8 cellular contexts compared by ENCODE assay signal in the genomic region with DNA sequence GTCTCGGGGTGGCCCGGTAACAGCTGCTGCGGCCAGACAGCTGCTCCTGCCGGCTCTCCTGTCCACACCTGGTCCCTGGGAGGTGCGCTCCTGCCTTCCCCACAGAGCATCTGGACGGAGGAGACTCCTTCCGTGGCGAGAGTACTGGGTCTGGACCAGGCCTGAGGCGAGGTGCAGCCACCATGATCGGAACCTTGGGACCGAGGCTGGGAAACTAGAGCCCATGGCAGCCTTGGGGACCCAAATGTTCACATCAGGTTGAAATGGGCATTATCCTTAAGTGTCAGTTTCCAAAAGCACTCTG. TPM values are rescaled to one million over a fixed set of nuclear protein-coding genes. Genes with fewer than 3 reads are reported as not detected.
DNase-seq lines count a peak whose midpoint lies in the region; TF ChIP-seq lines count a peak whose summit lies in the region.

No MANE protein-coding gene starts in this region.

- DNase-seq in activated naive CD4-positive, alpha-beta T cell treated with anti-CD3 and anti-CD28 coated beads, Interleukin-2, amount 10 ng/mL, durations not matched to agents 7 days and 5 days, result peak; percentile 53
- DNase-seq in activated naive CD4-positive, alpha-beta T cell (lab: John Stamatoyannopoulos, UW), result no peak
- no peak for DNase-seq in effector CD4-positive, alpha-beta T cell
- DNase-seq in activated gamma-delta T cell treated with Interleukin-2 at 50 U/mL for 16 hours (no peak), NCI-H2029 treated with DMSO at 0.1 percent for 48 hours (lab: John Stamatoyannopoulos, UW) (no peak)

- no peak overlapping the region for H2AFZ ChIP-seq in OCI-LY3 (ENCODE audit: low read depth, low read length)
- H2AFZ ChIP-seq in neural cell (ENCODE audit: low read depth, low read length), result peak overlapping the region; percentile 51

- H3K4me1 ChIP-seq in OCI-LY3 (ENCODE audit: low read length), result peaks cover 17% of the 10 kb centered on the region
- H3K4me1 ChIP-seq in endocrine pancreas (ENCODE audit: control insufficient read depth, insufficient read depth, low read length), result peaks cover 22% of the 10 kb centered on the region

- H3K4me2 ChIP-seq in OCI-LY3 (ENCODE audit: low read length) (peak overlapping the region; percentile 86), neural cell (ENCODE audit: low read length) (peak overlapping the region; percentile 66)

- H3K9ac ChIP-seq in OCI-LY3 (ENCODE audit: low read length), result peak overlapping the region; percentile 83
- peak overlapping the region; percentile 91 for H3K9ac ChIP-seq in endocrine pancreas (ENCODE audit: control insufficient read depth, insufficient read depth, low read length)
- peak overlapping the region; percentile 98 for H3K9ac ChIP-seq in neural cell (ENCODE audit: low read length)

- H3K27ac ChIP-seq in OCI-LY3 (ENCODE audit: low read length), result peak overlapping the region; percentile 22; the same call in 1 of the 2 replicates
- peak overlapping the region; percentile 93 for H3K27ac ChIP-seq in neural cell (ENCODE audit: low read length)

- TF ChIP-seq EP300 in neural cell (conservative IDR thresholded peaks at IDR 0.05; ENCODE audit: poor library complexity, severe bottlenecking), result no peak

- H3K36me3 ChIP-seq in OCI-LY3 (replicated peaks; ENCODE audit: low read depth, low read length), result peaks cover 12% of the 10 kb centered on the region
- no peaks in the 10 kb centered on the region for H3K36me3 ChIP-seq in endocrine pancreas (ENCODE audit: control insufficient read depth, insufficient read depth, low read length)
- H3K36me3 ChIP-seq in neural cell (ENCODE audit: insufficient read depth, low read length), result no peaks in the 10 kb centered on the region

- H3K79me2 ChIP-seq in OCI-LY3 (ENCODE audit: low read length), result peaks cover 54% of the 10 kb centered on the region
- H3K79me2 ChIP-seq in neural cell (replicated peaks; ENCODE audit: insufficient read depth, low read length), result peaks cover 51% of the 10 kb centered on the region

- CTCF ChIA-PET in activated naive CD4-positive, alpha-beta T cell treated with anti-CD3 and anti-CD28 coated beads, Interleukin-2, amount 10 ng/mL, durations not matched to agents 7 days and 5 days (lab: Charles Lee), result interaction anchor here (0.7 kb wide), 1 partner anchor 552 kb away, joined by 3 read pairs; no protein-coding TSS in a partner anchor

- H3K4me3 ChIP-seq in OCI-LY3 (ENCODE audit: low read length) (peak overlapping the region; percentile 92), endocrine pancreas (ENCODE audit: control insufficient read depth, insufficient read depth, low read length) (peak overlapping the region; percentile 98), neural cell (ENCODE audit: low read length) (peak overlapping the region; percentile 99)

- no peaks in the 10 kb centered on the region for H3K9me3 Mint-ChIP-seq in activated naive CD4-positive, alpha-beta T cell treated with anti-CD3 and anti-CD28 coated beads, Interleukin-2, amount 10 ng/mL, durations not matched to agents 7 days and 5 days

- H4K20me1 ChIP-seq in OCI-LY3 (ENCODE audit: insufficient read depth, low read length), result peaks cover 9% of the 10 kb centered on the region; the same call in 1 of the 2 replicates
- no peaks in the 10 kb centered on the region for H4K20me1 ChIP-seq in neural cell (ENCODE audit: insufficient read depth)

- no peaks in the 10 kb centered on the region for H3F3A ChIP-seq in neural cell (ENCODE audit: insufficient read depth, low read length, poor library complexity, severe bottlenecking)

- peaks cover 41% of the 10 kb centered on the region for H3K4me1 Mint-ChIP-seq in activated naive CD4-positive, alpha-beta T cell treated with anti-CD3 and anti-CD28 coated beads, Interleukin-2, amount 10 ng/mL, durations not matched to agents 7 days and 5 days

- TF ChIP-seq RAD21 in neural cell (conservative IDR thresholded peaks at IDR 0.05), result no peak

- peak overlapping the region; percentile 89 for H3K4me3 Mint-ChIP-seq in activated naive CD4-positive, alpha-beta T cell treated with anti-CD3 and anti-CD28 coated beads, Interleukin-2, amount 10 ng/mL, durations not matched to agents 7 days and 5 days

- no peak for TF ChIP-seq CTCF in OCI-LY3 (IDR thresholded peaks at IDR 0.05; ENCODE audit: low read depth, low read length)
- TF ChIP-seq CTCF in neural cell (IDR thresholded peaks at IDR 0.05; ENCODE audit: poor library complexity, severe bottlenecking), result no peak

- no peaks in the 10 kb centered on the region for H3K9me3 ChIP-seq in OCI-LY3 (ENCODE audit: insufficient read depth, low read length)
- no peaks in the 10 kb centered on the region for H3K9me3 ChIP-seq in endocrine pancreas (ENCODE audit: control insufficient read depth, low read length)
- H3K9me3 ChIP-seq in neural cell (ENCODE audit: low read length), result no peaks in the 10 kb centered on the region

- peaks cover 18% of the 10 kb centered on the region for H3K27me3 Mint-ChIP-seq in activated naive CD4-positive, alpha-beta T cell treated with anti-CD3 and anti-CD28 coated beads, Interleukin-2, amount 10 ng/mL, durations not matched to agents 7 days and 5 days

- peak overlapping the region; percentile 85 for H3K27ac Mint-ChIP-seq in activated naive CD4-positive, alpha-beta T cell treated with anti-CD3 and anti-CD28 coated beads, Interleukin-2, amount 10 ng/mL, durations not matched to agents 7 days and 5 days

- H3K9me2 ChIP-seq in neural cell (ENCODE audit: insufficient read depth, low read length), result no peaks in the 10 kb centered on the region

- H3K36me3 Mint-ChIP-seq in activated naive CD4-positive, alpha-beta T cell treated with anti-CD3 and anti-CD28 coated beads, Interleukin-2, amount 10 ng/mL, durations not matched to agents 7 days and 5 days, result peaks cover 34% of the 10 kb centered on the region

- no peaks in the 10 kb centered on the region for H3K27me3 ChIP-seq in OCI-LY3 (ENCODE audit: low read depth, low read length)
- H3K27me3 ChIP-seq in endocrine pancreas (ENCODE audit: control insufficient read depth, insufficient read depth, low read length), result no peaks in the 10 kb centered on the region
- no peaks in the 10 kb centered on the region for H3K27me3 ChIP-seq in neural cell (ENCODE audit: insufficient read depth, low read depth, low read length)

TF ChIP-seq in neural cell, 6 proteins besides CTCF, POLR2A, EP300 and RAD21:
- TF ChIP-seq EZH2 (IDR thresholded peaks at IDR 0.05; ENCODE audit: borderline replicate concordance, insufficient read depth, low read length, poor library complexity, severe bottlenecking), result no peak
- TF ChIP-seq, protein P1, sequence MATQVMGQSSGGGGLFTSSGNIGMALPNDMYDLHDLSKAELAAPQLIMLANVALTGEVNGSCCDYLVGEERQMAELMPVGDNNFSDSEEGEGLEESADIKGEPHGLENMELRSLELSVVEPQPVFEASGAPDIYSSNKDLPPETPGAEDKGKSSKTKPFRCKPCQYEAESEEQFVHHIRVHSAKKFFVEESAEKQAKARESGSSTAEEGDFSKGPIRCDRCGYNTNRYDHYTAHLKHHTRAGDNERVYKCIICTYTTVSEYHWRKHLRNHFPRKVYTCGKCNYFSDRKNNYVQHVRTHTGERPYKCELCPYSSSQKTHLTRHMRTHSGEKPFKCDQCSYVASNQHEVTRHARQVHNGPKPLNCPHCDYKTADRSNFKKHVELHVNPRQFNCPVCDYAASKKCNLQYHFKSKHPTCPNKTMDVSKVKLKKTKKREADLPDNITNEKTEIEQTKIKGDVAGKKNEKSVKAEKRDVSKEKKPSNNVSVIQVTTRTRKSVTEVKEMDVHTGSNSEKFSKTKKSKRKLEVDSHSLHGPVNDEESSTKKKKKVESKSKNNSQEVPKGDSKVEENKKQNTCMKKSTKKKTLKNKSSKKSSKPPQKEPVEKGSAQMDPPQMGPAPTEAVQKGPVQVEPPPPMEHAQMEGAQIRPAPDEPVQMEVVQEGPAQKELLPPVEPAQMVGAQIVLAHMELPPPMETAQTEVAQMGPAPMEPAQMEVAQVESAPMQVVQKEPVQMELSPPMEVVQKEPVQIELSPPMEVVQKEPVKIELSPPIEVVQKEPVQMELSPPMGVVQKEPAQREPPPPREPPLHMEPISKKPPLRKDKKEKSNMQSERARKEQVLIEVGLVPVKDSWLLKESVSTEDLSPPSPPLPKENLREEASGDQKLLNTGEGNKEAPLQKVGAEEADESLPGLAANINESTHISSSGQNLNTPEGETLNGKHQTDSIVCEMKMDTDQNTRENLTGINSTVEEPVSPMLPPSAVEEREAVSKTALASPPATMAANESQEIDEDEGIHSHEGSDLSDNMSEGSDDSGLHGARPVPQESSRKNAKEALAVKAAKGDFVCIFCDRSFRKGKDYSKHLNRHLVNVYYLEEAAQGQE (IDR thresholded peaks at IDR 0.05; ENCODE audit: borderline replicate concordance), result no peak
- no peak for TF ChIP-seq SMC3 (conservative IDR thresholded peaks at IDR 0.05; ENCODE audit: poor library complexity)
- TF ChIP-seq POLR2AphosphoS5 (IDR thresholded peaks at IDR 0.05), result no peak
- TF ChIP-seq MXI1 (conservative IDR thresholded peaks at IDR 0.05; ENCODE audit: poor library complexity, severe bottlenecking), result peak; percentile 15
- peak; percentile 12 for TF ChIP-seq TAF1 (IDR thresholded peaks at IDR 0.05; ENCODE audit: low read depth)

RNA-seq across cellular contexts. Expression of a gene that starts 0.6 kb away (rescaled TPM):
- polyA plus RNA-seq in neural cell, result 39.6 and 52.6 TPM in 2 replicates
- 133 and 144 TPM in 2 replicates for polyA minus RNA-seq in neural cell
